In genomic region chr16:19598805-19599204, GRCh38 we compare ENCODE assay signal across 15 cellular contexts. TPM values are rescaled to one million over a fixed set of nuclear protein-coding genes. Genes with fewer than 3 reads are reported as not detected.
DNase-seq lines count a peak whose midpoint lies in the region; ATAC-seq and TF ChIP-seq lines count a peak whose summit lies in the region.
"Had no signal": no experiment of that assay in that cellular context is flagged by ENCODE, and none has a peak within 500 bp of the region (broad histone marks: within the 10 kb centered on the region; RNA-seq: fewer than 3 reads in every experiment).

No MANE protein-coding gene starts in this region.

- H3K9me3 Mint-ChIP-seq in GM23338 (no peaks in the 10 kb centered on the region), endodermal cell (no peaks in the 10 kb centered on the region)
- H3K9me3 Mint-ChIP-seq: CD8-positive, alpha-beta T cell; H9; IgD-negative memory B cell had no signal

- H3K9me3 ChIP-seq in endodermal cell (ENCODE audit: control insufficient read depth, low read length): no peaks in the 10 kb centered on the region

- H3K4me3 Mint-ChIP-seq in GM23338: no peak overlapping the region
- H3K4me3 Mint-ChIP-seq in endodermal cell: no peak overlapping the region
- H3K4me3 Mint-ChIP-seq: CD14-positive monocyte; CD8-positive, alpha-beta T cell; H9 had no signal

- TF ChIP-seq CTCF in GM23338 (conservative IDR thresholded peaks at IDR 0.05; ENCODE audit: low read depth in 2 of 2) (no peak), endodermal cell (conservative IDR thresholded peaks at IDR 0.05) (no peak), coronary artery (IDR thresholded peaks at IDR 0.05) (no peak)

- H3K4me3 ChIP-seq in GM23338 (no peak overlapping the region), endodermal cell (ENCODE audit: low read length) (no peak overlapping the region), coronary artery (no peak overlapping the region)
- H3K4me3 ChIP-seq: GM12878, GM23248 had no signal

- peaks cover 7% of the 10 kb centered on the region for H3K27me3 Mint-ChIP-seq in GM23338 (ENCODE audit: insufficient read depth, low read depth, poor library complexity)
- no peaks in the 10 kb centered on the region for H3K27me3 Mint-ChIP-seq in endodermal cell (ENCODE audit: insufficient read depth)
- H3K27me3 Mint-ChIP-seq: IgD-negative memory B cell had no signal

- H3K4me1 Mint-ChIP-seq in GM23338 (peaks cover 22% of the 10 kb centered on the region), endodermal cell (peaks cover 6% of the 10 kb centered on the region)
- H3K4me1 Mint-ChIP-seq: CD14-positive monocyte, IgD-negative memory B cell had no signal

- no peak overlapping the region for H2AFZ ChIP-seq in GM23338
- H2AFZ ChIP-seq: GM23248 had no signal

- no peak overlapping the region for H3K27ac Mint-ChIP-seq in GM23338
- peak overlapping the region; percentile 39 for H3K27ac Mint-ChIP-seq in endodermal cell

- H3K9ac ChIP-seq in endodermal cell (ENCODE audit: extremely low read depth, low read length, poor library complexity, severe bottlenecking): no peak overlapping the region
- H3K9ac ChIP-seq: GM23248 had no signal

- H3F3A ChIP-seq in GM23338 (replicated peaks; ENCODE audit: low read depth): no peaks in the 10 kb centered on the region

- no peak overlapping the region for H3K27ac ChIP-seq in GM23338 (ENCODE audit: low read depth)
- H3K27ac ChIP-seq in angular gyrus (ENCODE audit: low read depth, low read length): peak overlapping the region; percentile 85
- H3K27ac ChIP-seq in endodermal cell (ENCODE audit: low read depth, low read length): no peak overlapping the region
- H3K27ac ChIP-seq in substantia nigra (ENCODE audit: low read depth, low read length, poor library complexity, severe bottlenecking): peak overlapping the region; percentile 90
- H3K27ac ChIP-seq in coronary artery: no peak overlapping the region
- H3K27ac ChIP-seq: 22Rv1, GM23248 had no signal

- H3K9me2 ChIP-seq in GM23338 (ENCODE audit: insufficient read depth): no peaks in the 10 kb centered on the region

- ATAC-seq in GM23338: peak; percentile 72
- ATAC-seq: CD8-positive, alpha-beta T cell; GM12878 had no signal

- H4K20me1 ChIP-seq in GM23338 (replicated peaks; ENCODE audit: insufficient read depth): no peaks in the 10 kb centered on the region; the same call in 1 of the 2 replicates

- H3K79me2 ChIP-seq in GM23338 (replicated peaks; ENCODE audit: insufficient read depth): 0 out of 2 replicates have a peak, but pooled peaks cover 3% of the 10 kb centered on the region

- H3K36me3 Mint-ChIP-seq in GM23338 (ENCODE audit: low read depth) (peaks cover 28% of the 10 kb centered on the region), endodermal cell (ENCODE audit: low read depth) (peaks cover 48% of the 10 kb centered on the region)

- H3K27me3 ChIP-seq in GM23338 (ENCODE audit: insufficient read depth) (no peaks in the 10 kb centered on the region), endodermal cell (ENCODE audit: control insufficient read depth, insufficient read depth, low read length, poor library complexity, severe bottlenecking) (no peaks in the 10 kb centered on the region)

- H3K36me3 ChIP-seq in GM23338 (ENCODE audit: insufficient read depth): no peaks in the 10 kb centered on the region
- H3K36me3 ChIP-seq in endodermal cell (ENCODE audit: control insufficient read depth, insufficient read depth, low read length): peaks cover 31% of the 10 kb centered on the region

- H3K4me1 ChIP-seq in GM23338 (ENCODE audit: insufficient read depth): no peaks in the 10 kb centered on the region; the same call in 1 of the 2 replicates
- peaks cover 3% of the 10 kb centered on the region for H3K4me1 ChIP-seq in endodermal cell (ENCODE audit: control insufficient read depth, insufficient read depth, low read length)

- 82 to 98% methylated on average over 5 to 6 of the region's 6 CpGs for WGBS in endodermal cell (ENCODE audit: insufficient coverage in 1 of 2, insufficient read length in 1 of 2), 2 experiments

- H3K4me2 ChIP-seq in GM23338: no peak overlapping the region

- DNase-seq in GM23338 (ENCODE audit: low spot score) (peak; percentile 11), endodermal cell (peak; percentile 51), substantia nigra (lab: John Stamatoyannopoulos, UW) (no peak), coronary artery (ENCODE audit: low spot score) (no peak), EL (no peak), NCI-H2171 (lab: John Stamatoyannopoulos, UW) (no peak)
- DNase-seq: CD8-positive, alpha-beta T cell; DMS53; GM23248; H9 had no signal

TF ChIP-seq in GM23338, 12 proteins besides CTCF, POLR2A, EP300 and RAD21 (continues in another document):
- TF ChIP-seq, protein P1, sequence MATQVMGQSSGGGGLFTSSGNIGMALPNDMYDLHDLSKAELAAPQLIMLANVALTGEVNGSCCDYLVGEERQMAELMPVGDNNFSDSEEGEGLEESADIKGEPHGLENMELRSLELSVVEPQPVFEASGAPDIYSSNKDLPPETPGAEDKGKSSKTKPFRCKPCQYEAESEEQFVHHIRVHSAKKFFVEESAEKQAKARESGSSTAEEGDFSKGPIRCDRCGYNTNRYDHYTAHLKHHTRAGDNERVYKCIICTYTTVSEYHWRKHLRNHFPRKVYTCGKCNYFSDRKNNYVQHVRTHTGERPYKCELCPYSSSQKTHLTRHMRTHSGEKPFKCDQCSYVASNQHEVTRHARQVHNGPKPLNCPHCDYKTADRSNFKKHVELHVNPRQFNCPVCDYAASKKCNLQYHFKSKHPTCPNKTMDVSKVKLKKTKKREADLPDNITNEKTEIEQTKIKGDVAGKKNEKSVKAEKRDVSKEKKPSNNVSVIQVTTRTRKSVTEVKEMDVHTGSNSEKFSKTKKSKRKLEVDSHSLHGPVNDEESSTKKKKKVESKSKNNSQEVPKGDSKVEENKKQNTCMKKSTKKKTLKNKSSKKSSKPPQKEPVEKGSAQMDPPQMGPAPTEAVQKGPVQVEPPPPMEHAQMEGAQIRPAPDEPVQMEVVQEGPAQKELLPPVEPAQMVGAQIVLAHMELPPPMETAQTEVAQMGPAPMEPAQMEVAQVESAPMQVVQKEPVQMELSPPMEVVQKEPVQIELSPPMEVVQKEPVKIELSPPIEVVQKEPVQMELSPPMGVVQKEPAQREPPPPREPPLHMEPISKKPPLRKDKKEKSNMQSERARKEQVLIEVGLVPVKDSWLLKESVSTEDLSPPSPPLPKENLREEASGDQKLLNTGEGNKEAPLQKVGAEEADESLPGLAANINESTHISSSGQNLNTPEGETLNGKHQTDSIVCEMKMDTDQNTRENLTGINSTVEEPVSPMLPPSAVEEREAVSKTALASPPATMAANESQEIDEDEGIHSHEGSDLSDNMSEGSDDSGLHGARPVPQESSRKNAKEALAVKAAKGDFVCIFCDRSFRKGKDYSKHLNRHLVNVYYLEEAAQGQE (IDR thresholded peaks at IDR 0.05; ENCODE audit: unreplicated experiment): no peak
- TF ChIP-seq STAT1 (IDR thresholded peaks at IDR 0.05; ENCODE audit: unreplicated experiment) (no peak), EZH2 (IDR thresholded peaks at IDR 0.05; ENCODE audit: low read depth, unreplicated experiment) (no peak), ETS1 (IDR thresholded peaks at IDR 0.05) (no peak), JUNB (IDR thresholded peaks at IDR 0.05; ENCODE audit: unreplicated experiment) (no peak), NANOG (IDR thresholded peaks at IDR 0.05; ENCODE audit: borderline replicate concordance) (no peak), ZNF114 (CRISPR knock-in tag; IDR thresholded peaks at IDR 0.05) (no peak), POLR2AphosphoS5 (IDR thresholded peaks at IDR 0.05; ENCODE audit: low read depth) (no peak), ZNF331 (CRISPR knock-in tag; IDR thresholded peaks at IDR 0.05; ENCODE audit: low read depth) (no peak), CREB1 (CRISPR knock-in tag; IDR thresholded peaks at IDR 0.05; ENCODE audit: low read depth) (no peak)

RNA-seq across cellular contexts. Expression of gene VPS35L, which starts 43.3 kb away (rescaled TPM):
- 54.6 and 61.3 TPM in 2 replicates for total RNA-seq in GM23338 (2014; rRNA removed; shearing (Covaris generic))
- 48.0 and 49.7 TPM in 2 replicates for polyA plus RNA-seq in GM23338 (2016; fragmentation: Nextera tagmentation; extraction: Ambion mirVana)
- 10 to 100 TPM; 61.5 to 82.0 TPM for total RNA-seq in endodermal cell
- polyA plus RNA-seq in endodermal cell (2013, experiment 1 of 2): 47.8 TPM
- polyA plus RNA-seq in endodermal cell (2013, experiment 2 of 2): 46.0 TPM

Comparison
In these comparisons a context has a peak if more than half of its experiments do, and no peak if none do; other contexts are left out.
1. DNase-seq: peak in GM23338 (single experiment) and endodermal cell (single experiment); none in substantia nigra (0 of 49), coronary artery (single experiment), EL (single experiment) and NCI-H2171 (single experiment).
2. H3K27ac ChIP-seq: peak in angular gyrus (single experiment) and substantia nigra (single experiment); none in GM23338 (single experiment), endodermal cell (single experiment) and coronary artery (0 of 2).